ENCODE assay signal across 19 cellular contexts in the genomic region with DNA sequence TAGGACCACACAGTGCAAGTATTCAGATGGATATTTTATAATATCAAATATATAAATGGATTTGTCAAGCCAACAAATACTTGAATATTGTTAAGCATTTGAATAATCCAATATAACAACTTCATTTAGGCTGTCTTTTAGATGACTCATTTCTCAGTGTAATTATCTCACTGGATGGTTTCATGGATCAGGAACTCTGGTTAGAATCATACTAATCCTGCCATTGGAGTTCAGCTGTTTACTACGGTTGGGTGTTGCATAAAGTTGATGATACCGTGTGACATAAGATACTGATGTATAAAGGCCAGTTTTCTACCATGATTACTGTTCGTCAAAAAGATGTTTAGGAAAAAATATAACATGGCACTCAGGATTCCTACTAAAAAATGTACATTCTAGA.
"Had no signal": no experiment of that assay in that cellular context is flagged by ENCODE, and none has a peak within 500 bp of the region (broad histone marks: within the 10 kb centered on the region; RNA-seq: fewer than 3 reads in every experiment).

No MANE protein-coding gene starts in this region.

- H3K27ac ChIP-seq: ascending aorta, right lobe of liver, spleen had no signal

- H3K4me1 ChIP-seq: ascending aorta, prostate gland, right lobe of liver, spleen had no signal

- ATAC-seq: activated CD8-positive, alpha-beta memory T cell treated with anti-CD3 and anti-CD28 coated beads, Interleukin-2, amount 10 ng/mL, durations not matched to agents 7 days and 5 days; activated T-cell treated with anti-CD3 and anti-CD28 coated beads, Interleukin-2, amount 50 U/mL, for 4 hours; left lobe of liver; mucosa of descending colon; natural killer cell treated with Interleukin-12 subunit alpha and Interleukin-12 subunit beta and Interleukin-15 and Interleukin-18, amount 100 ng/mL, for 72 hours; right lobe of liver; stimulated activated naive B cell treated with anti-CD40 and anti-IgM and Interleukin-4, amounts not matched to agents 10 μg/mL and 1 μg/mL and 100 μg/mL, for 72 hours had no signal

- H3K4me3 ChIP-seq: ascending aorta, mucosa of descending colon, prostate gland, right lobe of liver, spleen had no signal

- DNase-seq: activated CD4-positive, alpha-beta T cell treated with anti-CD3 and anti-CD28 coated beads for 1 hour; activated CD4-positive, alpha-beta T cell treated with anti-CD3 and anti-CD28 coated beads, Interleukin-2, amount 50 U/mL, for 48 hours; activated CD8-positive, alpha-beta memory T cell treated with anti-CD3 and anti-CD28 coated beads, Interleukin-2, amount 10 ng/mL, durations not matched to agents 7 days and 5 days; activated effector memory CD4-positive, alpha-beta T cell treated with anti-CD3 and anti-CD28 coated beads, Interleukin-2, amount 50 U/mL, for 16 hours; activated T-cell treated with anti-CD3 and anti-CD28 coated beads, Interleukin-2, amount 50 U/mL, for 4 hours; effector CD4-positive, alpha-beta T cell; mucosa of descending colon; nucleus accumbens; right lobe of liver; spleen; stimulated activated CD4-positive, alpha-beta T cell treated with anti-CD3 and anti-CD28 coated beads, Interleukin-1b, Interleukin-23, amount 100 ng/mL, for 48 hours; stimulated activated naive B cell treated with anti-CD40 and anti-IgM and Interleukin-4, amounts not matched to agents 10 μg/mL and 1 μg/mL and 100 μg/mL, for 72 hours; substantia nigra; T-helper 9 cell had no signal

- H3K36me3 ChIP-seq: ascending aorta, prostate gland, right lobe of liver, spleen had no signal

- FAIRE-seq: colon had no signal

- H3K9me3 ChIP-seq: ascending aorta, mucosa of descending colon, prostate gland, right lobe of liver had no signal

- H3K27me3 ChIP-seq: ascending aorta, right lobe of liver, spleen had no signal
